ENCODE assay signal across 8 cellular contexts in the genomic region with DNA sequence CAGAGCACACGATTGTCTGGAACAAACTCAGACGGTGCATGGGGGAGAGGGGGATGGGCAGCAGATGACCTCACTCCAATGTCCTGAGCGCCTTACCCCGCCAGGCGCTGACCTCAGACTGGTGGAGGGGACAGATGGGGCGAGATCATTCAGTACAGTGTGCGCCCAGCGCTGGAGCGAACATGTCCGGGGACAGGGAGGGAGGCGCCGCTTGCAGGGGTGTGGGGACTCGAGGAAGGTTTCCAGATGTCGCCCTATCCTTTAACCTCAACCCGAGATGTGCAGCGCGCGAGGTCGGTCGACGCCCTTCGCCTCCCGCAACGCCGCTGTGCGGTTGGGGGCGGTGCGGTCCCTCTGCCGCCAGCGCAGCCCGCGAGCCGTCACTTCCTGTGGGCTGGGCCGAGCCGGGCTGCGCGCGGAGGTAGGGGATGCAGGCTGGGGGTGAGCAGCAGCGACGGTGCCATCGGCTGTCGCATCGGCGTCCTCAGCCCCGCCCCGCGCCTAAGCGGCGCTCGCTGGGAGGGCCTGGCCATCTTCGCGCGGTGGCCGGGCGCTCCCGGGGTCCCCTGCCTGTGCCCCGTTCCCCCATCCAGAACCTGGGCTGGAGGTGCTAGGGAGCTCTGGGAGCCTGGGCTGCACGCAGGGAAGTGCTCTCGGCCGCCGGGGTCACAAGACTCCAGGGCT. TPM values are rescaled to one million over a fixed set of nuclear protein-coding genes. Genes with fewer than 3 reads are reported as not detected.
DNase-seq lines count a peak whose midpoint lies in the region; ATAC-seq, FAIRE-seq and TF ChIP-seq lines count a peak whose summit lies in the region.

No MANE protein-coding gene starts in this region.

- intact Hi-C loops in cardiac septum (cut with DNase I) (no loop called here), tibial artery (cut with DNase I; ENCODE audit: low total_unique reads) (no loop called here)

- TF ChIP-seq CTCF in parathyroid adenoma (IDR thresholded peaks at IDR 0.05) (no peak), tibial artery (IDR thresholded peaks at IDR 0.05) (peak in 1 of 2 experiments; percentile 21)

- peaks cover 63% of the 10 kb centered on the region for H3K27me3 Mint-ChIP-seq in activated naive CD8-positive, alpha-beta T cell treated with anti-CD3 and anti-CD28 coated beads, Interleukin-2, amount 10 ng/mL, durations not matched to agents 7 days and 5 days

- peak; percentile 61 for DNase-seq in GM12892 (ENCODE audit: insufficient read length)
- DNase-seq in M059J (ENCODE audit: low read depth): peak; percentile 65
- DNase-seq in SK-N-MC (ENCODE audit: low read depth, low spot score): no peak
- DNase-seq in activated naive CD8-positive, alpha-beta T cell treated with anti-CD3 and anti-CD28 coated beads, Interleukin-2, amount 10 ng/mL, durations not matched to agents 7 days and 5 days: peak; percentile 84
- DNase-seq in cardiac septum (ENCODE audit: low spot score): peak; percentile 86
- DNase-seq in tibial artery: peak; percentile 59 to 83

- peak; percentile 90 for ATAC-seq in activated naive CD8-positive, alpha-beta T cell treated with anti-CD3 and anti-CD28 coated beads, Interleukin-2, amount 10 ng/mL, durations not matched to agents 7 days and 5 days (ENCODE audit: low read depth)
- no peak for ATAC-seq in GM21526 (IDR thresholded peaks at IDR 0.05; ENCODE audit: low FRiP score, unreplicated experiment)

- H3K9ac ChIP-seq in SK-N-MC (ENCODE audit: insufficient read length) (peak overlapping the region; percentile 66), parathyroid adenoma (peak overlapping the region; percentile 40)

- H3K27ac Mint-ChIP-seq in activated naive CD8-positive, alpha-beta T cell treated with anti-CD3 and anti-CD28 coated beads, Interleukin-2, amount 10 ng/mL, durations not matched to agents 7 days and 5 days: peak overlapping the region; percentile 66

- H3K9me3 Mint-ChIP-seq in activated naive CD8-positive, alpha-beta T cell treated with anti-CD3 and anti-CD28 coated beads, Interleukin-2, amount 10 ng/mL, durations not matched to agents 7 days and 5 days: no peaks in the 10 kb centered on the region

- peak; percentile 50 for FAIRE-seq in GM12892 (lab: Jason Lieb, UNC)

- no peaks in the 10 kb centered on the region for H3K27me3 ChIP-seq in parathyroid adenoma (ENCODE audit: control insufficient read depth, insufficient read depth, low read length)
- no peaks in the 10 kb centered on the region for H3K27me3 ChIP-seq in tibial artery

- H3K4me3 ChIP-seq in SK-N-MC (peak overlapping the region; percentile 77), parathyroid adenoma (ENCODE audit: low read depth, low read length) (peak overlapping the region; percentile 70), tibial artery (peak overlapping the region; percentile 55 to 57)

- no peak for TF ChIP-seq POLR2A in GM12892 (IDR thresholded peaks at IDR 0.05; ENCODE audit: low read depth, low read length)

- H3K79me2 ChIP-seq in parathyroid adenoma: no peaks in the 10 kb centered on the region

- peak overlapping the region; percentile 87 for H3K4me3 Mint-ChIP-seq in activated naive CD8-positive, alpha-beta T cell treated with anti-CD3 and anti-CD28 coated beads, Interleukin-2, amount 10 ng/mL, durations not matched to agents 7 days and 5 days

- H3K36me3 ChIP-seq in SK-N-MC (ENCODE audit: insufficient read depth, low read length) (no peaks in the 10 kb centered on the region), parathyroid adenoma (ENCODE audit: control insufficient read depth, insufficient read depth, low read length) (no peaks in the 10 kb centered on the region), tibial artery (no peaks in the 10 kb centered on the region)

- no peaks in the 10 kb centered on the region for H3K9me3 ChIP-seq in SK-N-MC (ENCODE audit: low read depth, low read length)
- no peaks in the 10 kb centered on the region for H3K9me3 ChIP-seq in parathyroid adenoma (ENCODE audit: control insufficient read depth, low read length)
- no peaks in the 10 kb centered on the region for H3K9me3 ChIP-seq in tibial artery

- peaks cover 13% of the 10 kb centered on the region for H3K4me1 Mint-ChIP-seq in activated naive CD8-positive, alpha-beta T cell treated with anti-CD3 and anti-CD28 coated beads, Interleukin-2, amount 10 ng/mL, durations not matched to agents 7 days and 5 days

- POLR2A ChIA-PET in activated naive CD8-positive, alpha-beta T cell treated with anti-CD3 and anti-CD28 coated beads, Interleukin-2, amount 10 ng/mL, durations not matched to agents 7 days and 5 days (lab: Charles Lee): interaction anchor here (2.1 kb wide), 1 partner anchor 30 kb away, joined by 8 read pairs; no protein-coding TSS in a partner anchor

- peak overlapping the region; percentile 71 for H3K4me2 ChIP-seq in parathyroid adenoma (ENCODE audit: low read length)

- H3K36me3 Mint-ChIP-seq in activated naive CD8-positive, alpha-beta T cell treated with anti-CD3 and anti-CD28 coated beads, Interleukin-2, amount 10 ng/mL, durations not matched to agents 7 days and 5 days: no peaks in the 10 kb centered on the region

- H2AFZ ChIP-seq in parathyroid adenoma: peak overlapping the region; percentile 83

- H3K27ac ChIP-seq in SK-N-MC: no peak overlapping the region
- H3K27ac ChIP-seq in parathyroid adenoma: peak overlapping the region; percentile 94
- peak overlapping the region; percentile 89 to 91 for H3K27ac ChIP-seq in tibial artery

- H3K4me1 ChIP-seq in parathyroid adenoma (peaks cover 10% of the 10 kb centered on the region), tibial artery (peaks cover 0 to 19% (median 13%) of the 10 kb centered on the region in 4 donors)

RNA-seq across cellular contexts. Expression of a gene that starts 5.3 kb away (rescaled TPM):
- polyA plus RNA-seq in GM12892 (2012; ENCODE audit: missing spikeins): not detected
- total RNA-seq in M059J (2014; rRNA removed; shearing (Covaris generic)): 7.0 and 13.6 TPM in 2 replicates
- total RNA-seq in activated naive CD8-positive, alpha-beta T cell treated with anti-CD3 and anti-CD28 coated beads, Interleukin-2, amount 10 ng/mL, durations not matched to agents 7 days and 5 days: under 1 TPM; 0.11 to 0.14 TPM
- total RNA-seq in cardiac septum: 20.1 TPM

RNA-seq across cellular contexts. Expression of a gene that starts 9.6 kb away (rescaled TPM):
- polyA plus RNA-seq in GM12892 (2012; ENCODE audit: missing spikeins): 0.49 TPM
- total RNA-seq in M059J (2014; rRNA removed; shearing (Covaris generic)): 0.39 TPM in 1 of 2 replicates, not detected in the other
- total RNA-seq in activated naive CD8-positive, alpha-beta T cell treated with anti-CD3 and anti-CD28 coated beads, Interleukin-2, amount 10 ng/mL, durations not matched to agents 7 days and 5 days: 1 to 10 TPM; 3.6 to 3.9 TPM
- total RNA-seq in cardiac septum: 9.0 TPM

RNA-seq across cellular contexts. Expression of a gene that starts 30.3 kb away (rescaled TPM):
- polyA plus RNA-seq in GM12892 (2012; ENCODE audit: missing spikeins): 40.0 TPM
- total RNA-seq in M059J (2014; rRNA removed; shearing (Covaris generic)): 55.7 and 65.0 TPM in 2 replicates
- total RNA-seq in activated naive CD8-positive, alpha-beta T cell treated with anti-CD3 and anti-CD28 coated beads, Interleukin-2, amount 10 ng/mL, durations not matched to agents 7 days and 5 days: 10 to 100 TPM; 32.2 to 36.2 TPM
- 39.3 TPM for total RNA-seq in cardiac septum

RNA-seq across cellular contexts. Expression of a gene that starts 46.4 kb away (rescaled TPM):
- not detected for polyA plus RNA-seq in GM12892 (2012; ENCODE audit: missing spikeins)
- not detected in 2 replicates for total RNA-seq in M059J (2014; rRNA removed; shearing (Covaris generic))
- total RNA-seq in activated naive CD8-positive, alpha-beta T cell treated with anti-CD3 and anti-CD28 coated beads, Interleukin-2, amount 10 ng/mL, durations not matched to agents 7 days and 5 days: not detected
- total RNA-seq in cardiac septum: not detected

RNA-seq across cellular contexts. Expression of a gene that starts 58.0 kb away (rescaled TPM):
- polyA plus RNA-seq in GM12892 (2012; ENCODE audit: missing spikeins): not detected
- not detected in 2 replicates for total RNA-seq in M059J (2014; rRNA removed; shearing (Covaris generic))
- not detected for total RNA-seq in activated naive CD8-positive, alpha-beta T cell treated with anti-CD3 and anti-CD28 coated beads, Interleukin-2, amount 10 ng/mL, durations not matched to agents 7 days and 5 days
- total RNA-seq in cardiac septum: not detected
